ENCODE assay signal across 25 cellular contexts in genomic region chr3:78517932-78518331, GRCh38.
"Had no signal": no experiment of that assay in that cellular context is flagged by ENCODE, and none has a peak within 500 bp of the region (broad histone marks: within the 10 kb centered on the region; RNA-seq: fewer than 3 reads in every experiment).

No MANE protein-coding gene starts in this region.

- H3K4me3 ChIP-seq: SK-N-MC had no signal

- H3K4me1 Mint-ChIP-seq: activated CD4-positive, alpha-beta T cell treated with anti-CD3 and anti-CD28 coated beads, Interleukin-2, amount 10 ng/mL, durations not matched to agents 7 days and 5 days; IgD-negative memory B cell; T-cell had no signal

- H3K9me3 Mint-ChIP-seq: activated CD4-positive, alpha-beta T cell treated with anti-CD3 and anti-CD28 coated beads, Interleukin-2, amount 10 ng/mL, durations not matched to agents 7 days and 5 days had no signal

- H3K27me3 Mint-ChIP-seq: activated CD4-positive, alpha-beta memory T cell treated with anti-CD3 and anti-CD28 coated beads for 36 hours; activated CD4-positive, alpha-beta T cell treated with anti-CD3 and anti-CD28 coated beads, Interleukin-2, amount 10 ng/mL, durations not matched to agents 7 days and 5 days; activated naive CD8-positive, alpha-beta T cell; IgD-negative memory B cell; T-cell had no signal

- H3K27ac Mint-ChIP-seq: activated CD4-positive, alpha-beta memory T cell treated with anti-CD3 and anti-CD28 coated beads for 36 hours; activated CD4-positive, alpha-beta T cell treated with anti-CD3 and anti-CD28 coated beads, Interleukin-2, amount 10 ng/mL, durations not matched to agents 7 days and 5 days; activated naive CD4-positive, alpha-beta T cell treated with anti-CD3 and anti-CD28 coated beads for 36 hours; activated naive CD8-positive, alpha-beta T cell; IgD-negative memory B cell; T-cell had no signal

- DNase-seq: activated CD4-positive, alpha-beta memory T cell treated with anti-CD3 and anti-CD28 coated beads for 36 hours; activated CD4-positive, alpha-beta T cell treated with anti-CD3 and anti-CD28 coated beads, Interleukin-2, amount 10 ng/mL, durations not matched to agents 7 days and 5 days; activated CD4-positive, CD25-positive, alpha-beta regulatory T cell; activated CD8-positive, alpha-beta memory T cell treated with anti-CD3 and anti-CD28 coated beads for 24 hours; activated effector memory CD4-positive, alpha-beta T cell treated with anti-CD3 and anti-CD28 coated beads, Interleukin-2, amount 50 U/mL, for 16 hours; activated naive CD4-positive, alpha-beta T cell treated with anti-CD3 and anti-CD28 coated beads for 36 hours; activated T-cell treated with anti-CD3 and anti-CD28 coated beads, Interleukin-2, amount 50 U/mL, for 4 hours; KG1; NCI-H1092; NCI-H1417; NCI-H1930; NCI-H226; NCI-H526; NK-92 treated with Interleukin-12 subunit alpha and Interleukin-12 subunit beta, amount 100 ng/mL, for 24 hours; OCI-M1; RPMI8226; T-cell; T-helper 2 cell; T1000 had no signal

- H3K27ac ChIP-seq: SK-N-MC had no signal

- FAIRE-seq: TTC549 had no signal

- H3K36me3 Mint-ChIP-seq: activated CD4-positive, alpha-beta memory T cell treated with anti-CD3 and anti-CD28 coated beads for 36 hours; activated naive CD8-positive, alpha-beta T cell; IgD-negative memory B cell; T-cell had no signal

- ATAC-seq: activated T-cell treated with anti-CD3 and anti-CD28 coated beads, Interleukin-2, amount 50 U/mL, for 4 hours; Panc1; Right ventricle myocardium inferior; T-cell had no signal

- H3K4me3 Mint-ChIP-seq: activated CD4-positive, alpha-beta memory T cell treated with anti-CD3 and anti-CD28 coated beads for 36 hours; activated CD4-positive, alpha-beta T cell treated with anti-CD3 and anti-CD28 coated beads, Interleukin-2, amount 10 ng/mL, durations not matched to agents 7 days and 5 days; activated naive CD4-positive, alpha-beta T cell treated with anti-CD3 and anti-CD28 coated beads for 36 hours; activated naive CD8-positive, alpha-beta T cell; activated T-cell treated with anti-CD3 and anti-CD28 coated beads, Interleukin-2, amount 50 U/mL, for 4 hours; IgD-negative memory B cell; T-cell had no signal
